Comparison of ENCODE assay signal across 21 cellular contexts in the genomic region with DNA sequence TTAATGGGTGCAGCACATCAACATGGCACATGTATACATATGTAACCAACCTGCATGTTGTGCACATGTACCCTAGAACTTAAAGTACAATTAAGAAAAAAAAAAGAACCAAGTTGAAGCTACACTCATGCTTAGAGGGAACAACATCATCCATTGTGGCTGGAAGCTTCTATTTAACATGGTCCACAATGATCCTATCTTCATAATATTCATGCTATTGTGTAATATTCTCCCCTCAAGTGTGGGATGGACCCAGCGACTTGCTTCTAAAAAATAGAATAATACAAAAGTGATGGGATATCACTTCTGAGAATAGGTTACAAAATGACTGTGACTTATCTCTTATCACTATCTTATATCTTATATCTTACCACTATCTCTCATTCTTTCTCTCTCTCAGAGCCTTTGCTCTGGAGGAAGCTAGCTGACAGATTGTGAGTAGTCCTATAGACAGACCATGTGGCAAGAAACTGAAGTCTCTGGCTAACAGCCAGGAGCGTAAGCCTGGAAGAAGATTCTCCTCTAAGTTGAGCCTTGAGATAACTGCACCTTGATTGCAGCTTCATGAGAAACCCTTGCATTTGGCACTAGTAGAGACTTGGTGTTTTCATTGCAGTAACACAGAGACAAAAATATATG.
"Had no signal": no experiment of that assay in that cellular context is flagged by ENCODE, and none has a peak within 500 bp of the region (broad histone marks: within the 10 kb centered on the region; RNA-seq: fewer than 3 reads in every experiment).

No MANE protein-coding gene starts in this region.

- DNase-seq: activated CD4-positive, alpha-beta T cell treated with anti-CD3 and anti-CD28 coated beads for 1 hour; activated CD4-positive, alpha-beta T cell treated with anti-CD3 and anti-CD28 coated beads, Interleukin-2, amount 50 U/mL, for 1 hour; activated CD8-positive, alpha-beta T cell treated with anti-CD3 and anti-CD28 coated beads for 36 hours; activated effector memory CD4-positive, alpha-beta T cell treated with Interleukin-2 at 50 U/mL for 16 hours; activated naive CD4-positive, alpha-beta T cell treated with Interleukin-2 at 50 U/mL for 16 hours; activated T-cell treated with anti-CD3 and anti-CD28 coated beads, Interleukin-2, amount 50 U/mL, for 48 hours; cortex of kidney; effector memory CD8-positive, alpha-beta T cell; erythroblast; left cardiac atrium; left ventricle myocardium superior; retina; stimulated activated CD4-positive, alpha-beta T cell treated with anti-CD3 and anti-CD28 coated beads, Interleukin-12 subunit alpha, Interleukin-12 subunit beta, amount 100 ng/mL, for 4 hours; stimulated activated CD4-positive, alpha-beta T cell treated with anti-CD3 and anti-CD28 coated beads, Interleukin-4, amount 100 ng/mL, for 1 hour; stomach; thyroid gland; upper lobe of right lung had no signal

- H3K27me3 ChIP-seq: cardiac muscle cell, gastroesophageal sphincter, hepatocyte, stomach, thyroid gland, upper lobe of right lung had no signal

- H2AFZ ChIP-seq: hepatocyte had no signal

- H3K4me3 ChIP-seq: cardiac muscle cell, gastroesophageal sphincter, hepatocyte, skin epidermis, stomach, thyroid gland, upper lobe of right lung had no signal

- H3K27ac ChIP-seq: cardiac muscle cell, gastroesophageal sphincter, hepatocyte, skin epidermis, stomach, thyroid gland, upper lobe of right lung had no signal

- H3K4me1 ChIP-seq: gastroesophageal sphincter, stomach, thyroid gland, upper lobe of right lung had no signal

- H3K79me2 ChIP-seq: hepatocyte had no signal

- H3K9me3 ChIP-seq: gastroesophageal sphincter, stomach, thyroid gland, upper lobe of right lung had no signal

- H3K4me2 ChIP-seq: hepatocyte had no signal

- H3K36me3 ChIP-seq: cardiac muscle cell, gastroesophageal sphincter, stomach, thyroid gland, upper lobe of right lung had no signal
